In genomic region chr4:88756149-88756548, GRCh38 we compare ENCODE assay signal across 1 cellular context.
TF ChIP-seq lines count a peak whose summit lies in the region.

No MANE protein-coding gene starts in this region.

TF ChIP-seq in WTC11, 78 proteins besides CTCF, POLR2A, EP300 and RAD21 (continued from another document):
- no peak for TF ChIP-seq IRF1 (CRISPR knock-in tag; IDR thresholded peaks at IDR 0.05)
- TF ChIP-seq GABPB1 (CRISPR knock-in tag; IDR thresholded peaks at IDR 0.05), result no peak
- TF ChIP-seq SP1 (CRISPR knock-in tag; conservative IDR thresholded peaks at IDR 0.05), result no peak
- TF ChIP-seq FOXP1 (CRISPR knock-in tag; IDR thresholded peaks at IDR 0.05; ENCODE audit: borderline replicate concordance), result no peak
- TF ChIP-seq CREB1 (CRISPR knock-in tag; IDR thresholded peaks at IDR 0.05), result no peak
- no peak for TF ChIP-seq ZNF671 (CRISPR knock-in tag; IDR thresholded peaks at IDR 0.05)
- TF ChIP-seq SMAD3 (CRISPR knock-in tag; IDR thresholded peaks at IDR 0.05; ENCODE audit: borderline replicate concordance), result no peak
- TF ChIP-seq NR2C2 (CRISPR knock-in tag; IDR thresholded peaks at IDR 0.05), result no peak
- TF ChIP-seq CBFB (CRISPR knock-in tag; IDR thresholded peaks at IDR 0.05; ENCODE audit: low read depth), result no peak
- no peak for TF ChIP-seq KAT7 (CRISPR knock-in tag; IDR thresholded peaks at IDR 0.05; ENCODE audit: borderline replicate concordance)
- no peak for TF ChIP-seq ERG (CRISPR knock-in tag; IDR thresholded peaks at IDR 0.05)
- TF ChIP-seq PRRX2 (CRISPR knock-in tag; IDR thresholded peaks at IDR 0.05), result no peak
